ENCODE assay signal across 8 cellular contexts in genomic region chr5:131164931-131165727, GRCh38. TPM values are rescaled to one million over a fixed set of nuclear protein-coding genes. Genes with fewer than 3 reads are reported as not detected.
DNase-seq lines count a peak whose midpoint lies in the region; ATAC-seq and TF ChIP-seq lines count a peak whose summit lies in the region.

Gene HINT1 (minus strand): TSS chr5:131165256. CDS start chr5:131165205, 51 bp downstream.

- DNase-seq in Karpas-422 (peak; percentile 97), RKO (ENCODE audit: low spot score) (peak; percentile 93), fibroblast of gingiva (ENCODE audit: low read depth) (peak; percentile 82)
- peak; percentile 93 for DNase-seq in activated T-helper 1 cell treated with anti-CD3 and anti-CD28 coated beads, Interleukin-12 subunit alpha, Interleukin-12 subunit beta, Interleukin-2, Interleukin-4 antibody, amounts not matched to agents 30 ng/mL and 10 ng/mL and 1 ng/mL, durations not matched to agents 14 hours and 24 hours and 36 hours (ENCODE audit: low spot score)
- DNase-seq in naive thymus-derived CD8-positive, alpha-beta T cell: peak; percentile 84 to 95 (median 92)
- DNase-seq in stimulated activated naive CD4-positive, alpha-beta T cell treated with Interleukin-2 at 50 U/mL for 16 hours (lab: John Stamatoyannopoulos, UW): peak; percentile 91

- H3K4me3 ChIP-seq in DOHH2 (ENCODE audit: low read length) (peak within 1 kb of the TSS; percentile 87), Karpas-422 (ENCODE audit: low read length) (peak within 1 kb of the TSS; percentile 78)

- H3K27me3 ChIP-seq in DOHH2 (ENCODE audit: control insufficient read depth, low read length) (no peaks in the 10 kb centered on the region), Karpas-422 (ENCODE audit: low read length) (no peaks in the 10 kb centered on the region)

- H3K27ac ChIP-seq in DOHH2 (ENCODE audit: low read depth, low read length) (peak within 1 kb of the TSS; percentile 75), Karpas-422 (ENCODE audit: low read length) (peak within 1 kb of the TSS; percentile 69)

- H3K9me2 ChIP-seq in DOHH2 (replicated peaks; ENCODE audit: control insufficient read depth, low read length) (no peaks in the 10 kb centered on the region), Karpas-422 (replicated peaks; ENCODE audit: insufficient read depth, low read length) (no peaks in the 10 kb centered on the region)

- intact Hi-C loops in activated T-helper 1 cell treated with anti-CD3 and anti-CD28 coated beads, Interleukin-12 subunit alpha, Interleukin-12 subunit beta, Interleukin-2, Interleukin-4 antibody, amounts not matched to agents 30 ng/mL and 10 ng/mL and 1 ng/mL, durations not matched to agents 14 hours and 24 hours and 36 hours (cut with micrococcal nuclease): loop anchor here (1.0 to 5.0 kb wide), 8 partner anchors 44 to 470 kb away; partner anchors contain the start of gene RAPGEF6

- H3K36me3 ChIP-seq in DOHH2 (ENCODE audit: control insufficient read depth, low read length) (peaks cover 48% of the 10 kb centered on the region), Karpas-422 (ENCODE audit: insufficient read depth, low read length) (peaks cover 30% of the 10 kb centered on the region)

- peaks cover 36% of the 10 kb centered on the region for H3K4me1 ChIP-seq in DOHH2 (ENCODE audit: control insufficient read depth, low read length)
- peaks cover 27% of the 10 kb centered on the region for H3K4me1 ChIP-seq in Karpas-422 (ENCODE audit: low read length)

- H4K20me1 ChIP-seq in DOHH2 (ENCODE audit: control insufficient read depth, insufficient read depth, low read depth, low read length): peaks cover 15% of the 10 kb centered on the region
- peaks cover 4% of the 10 kb centered on the region; the same call in 1 of the 2 replicates for H4K20me1 ChIP-seq in Karpas-422 (ENCODE audit: insufficient read depth, low read depth, low read length)

- peak within 1 kb of the TSS; percentile 88 for H3K9ac ChIP-seq in Karpas-422 (ENCODE audit: low read length)

- H3F3A ChIP-seq in DOHH2 (ENCODE audit: control insufficient read depth, insufficient read depth): peaks cover 4% of the 10 kb centered on the region; the same call in 1 of the 2 replicates

- H3K4me3 Mint-ChIP-seq in activated T-helper 1 cell treated with anti-CD3 and anti-CD28 coated beads, Interleukin-12 subunit alpha, Interleukin-12 subunit beta, Interleukin-2, Interleukin-4 antibody, amounts not matched to agents 30 ng/mL and 10 ng/mL and 1 ng/mL, durations not matched to agents 14 hours and 24 hours and 36 hours: peak within 1 kb of the TSS; percentile 99
- H3K4me3 Mint-ChIP-seq in naive thymus-derived CD8-positive, alpha-beta T cell: peak within 1 kb of the TSS; percentile 89 to 99 (median 96)

- peaks cover 2% of the 10 kb centered on the region for H3K27me3 Mint-ChIP-seq in activated T-helper 1 cell treated with anti-CD3 and anti-CD28 coated beads, Interleukin-12 subunit alpha, Interleukin-12 subunit beta, Interleukin-2, Interleukin-4 antibody, amounts not matched to agents 30 ng/mL and 10 ng/mL and 1 ng/mL, durations not matched to agents 14 hours and 24 hours and 36 hours (ENCODE audit: insufficient read depth)
- H3K27me3 Mint-ChIP-seq in naive thymus-derived CD8-positive, alpha-beta T cell: no peaks in the 10 kb centered on the region

- H3K4me1 Mint-ChIP-seq in activated T-helper 1 cell treated with anti-CD3 and anti-CD28 coated beads, Interleukin-12 subunit alpha, Interleukin-12 subunit beta, Interleukin-2, Interleukin-4 antibody, amounts not matched to agents 30 ng/mL and 10 ng/mL and 1 ng/mL, durations not matched to agents 14 hours and 24 hours and 36 hours (ENCODE audit: low read depth): peaks cover 55% of the 10 kb centered on the region
- peaks cover 21 to 50% (median 44%) of the 10 kb centered on the region in 4 donors for H3K4me1 Mint-ChIP-seq in naive thymus-derived CD8-positive, alpha-beta T cell

- ATAC-seq in GM21825 (IDR thresholded peaks at IDR 0.05; ENCODE audit: unreplicated experiment): peak; percentile 82
- peak; percentile 83 to 84 for ATAC-seq in naive thymus-derived CD8-positive, alpha-beta T cell

- peak within 1 kb of the TSS; percentile 76 for H2AFZ ChIP-seq in Karpas-422 (ENCODE audit: low read length)

- H3K4me2 ChIP-seq in DOHH2 (ENCODE audit: low read length) (peak within 1 kb of the TSS; percentile 84), Karpas-422 (ENCODE audit: low read depth, low read length, poor library complexity, severe bottlenecking) (peak within 1 kb of the TSS; percentile 89)

- peaks cover 32% of the 10 kb centered on the region for H3K36me3 Mint-ChIP-seq in activated T-helper 1 cell treated with anti-CD3 and anti-CD28 coated beads, Interleukin-12 subunit alpha, Interleukin-12 subunit beta, Interleukin-2, Interleukin-4 antibody, amounts not matched to agents 30 ng/mL and 10 ng/mL and 1 ng/mL, durations not matched to agents 14 hours and 24 hours and 36 hours (ENCODE audit: low read depth)
- H3K36me3 Mint-ChIP-seq in naive thymus-derived CD8-positive, alpha-beta T cell: peaks cover 0 to 33% (median 16%) of the 10 kb centered on the region in 3 donors

- POLR2A ChIA-PET in naive thymus-derived CD8-positive, alpha-beta T cell (lab: Charles Lee): interaction anchor here (0.5 to 5.4 kb wide), 17 partner anchors 32 to 254 kb away, joined by 3 to 63 read pairs (median 3); partner anchors contain the start of gene CDC42SE2

- H3K27ac Mint-ChIP-seq in activated T-helper 1 cell treated with anti-CD3 and anti-CD28 coated beads, Interleukin-12 subunit alpha, Interleukin-12 subunit beta, Interleukin-2, Interleukin-4 antibody, amounts not matched to agents 30 ng/mL and 10 ng/mL and 1 ng/mL, durations not matched to agents 14 hours and 24 hours and 36 hours: peak within 1 kb of the TSS; percentile 99
- peak within 1 kb of the TSS; percentile 86 to 99 (median 97) for H3K27ac Mint-ChIP-seq in naive thymus-derived CD8-positive, alpha-beta T cell

- H3K9me3 ChIP-seq in DOHH2 (ENCODE audit: control insufficient read depth, insufficient read depth, low read length): no peaks in the 10 kb centered on the region
- H3K9me3 ChIP-seq in Karpas-422 (ENCODE audit: low read length): no peaks in the 10 kb centered on the region

- TF ChIP-seq CTCF in DOHH2 (IDR thresholded peaks at IDR 0.05; ENCODE audit: low read depth, low read length, poor library complexity, severe bottlenecking): peak; percentile 8

- H3K79me2 ChIP-seq in DOHH2 (ENCODE audit: control insufficient read depth, low read length): peaks cover 50% of the 10 kb centered on the region
- H3K79me2 ChIP-seq in Karpas-422 (ENCODE audit: low read length): peaks cover 48% of the 10 kb centered on the region

- no peaks in the 10 kb centered on the region for H3K9me3 Mint-ChIP-seq in activated T-helper 1 cell treated with anti-CD3 and anti-CD28 coated beads, Interleukin-12 subunit alpha, Interleukin-12 subunit beta, Interleukin-2, Interleukin-4 antibody, amounts not matched to agents 30 ng/mL and 10 ng/mL and 1 ng/mL, durations not matched to agents 14 hours and 24 hours and 36 hours
- H3K9me3 Mint-ChIP-seq in naive thymus-derived CD8-positive, alpha-beta T cell: no peaks in the 10 kb centered on the region

RNA-seq across cellular contexts. Expression of gene HINT1, which starts in this region (rescaled TPM):
- 220 and 522 TPM in 2 replicates for total RNA-seq in Karpas-422 (2014; rRNA removed; shearing (Covaris generic); ENCODE audit: low replicate concordance)
- 249 and 262 TPM in 2 replicates for total RNA-seq in activated T-helper 1 cell treated with anti-CD3 and anti-CD28 coated beads, Interleukin-12 subunit alpha, Interleukin-12 subunit beta, Interleukin-2, Interleukin-4 antibody, amounts not matched to agents 30 ng/mL and 10 ng/mL and 1 ng/mL, durations not matched to agents 14 hours and 24 hours and 36 hours
- 100 to 1,000 TPM; 252 to 272 TPM for total RNA-seq in naive thymus-derived CD8-positive, alpha-beta T cell
- polyA plus RNA-seq in naive thymus-derived CD8-positive, alpha-beta T cell: 100 to 1,000 TPM; 366 to 428 (median 408) TPM

Comparison
In these comparisons a context has a peak if more than half of its experiments do, and no peak if none do; other contexts are left out.
1. Peak in every context shown above with its lines: DNase-seq, ATAC-seq, H3K4me3 ChIP-seq and H3K27ac ChIP-seq.